Comparison of ENCODE assay signal across 16 cellular contexts in genomic region chr14:50816419-50817047, GRCh38. TPM values are rescaled to one million over a fixed set of nuclear protein-coding genes. Genes with fewer than 3 reads are reported as not detected.
A peak's percentile ranks its signal among the peaks of the same experiment; 100 is the strongest.
DNase-seq lines count a peak whose midpoint lies in the region; ATAC-seq and TF ChIP-seq lines count a peak whose summit lies in the region.
"Had no signal": no experiment of that assay in that cellular context is flagged by ENCODE, and none has a peak within 500 bp of the region (broad histone marks: within the 10 kb centered on the region; RNA-seq: fewer than 3 reads in every experiment).

No MANE protein-coding gene starts in this region.

- POLR2A ChIA-PET in A673 (lab: Charles Lee; ENCODE audit: low non-redundant PET) = interaction anchor here (0.6 kb wide), 1 partner anchor 406 kb away, joined by 3 read pairs; no protein-coding TSS in a partner anchor
- POLR2A ChIA-PET in activated B cell treated with CpG ODN at 0.5 μM for 24 hours (lab: Charles Lee) = interaction anchor here (0.6 to 4.7 kb wide), 3 partner anchors 10 to 25 kb away, joined by 3 to 30 read pairs (median 8); partner anchors contain the start of gene NIN

- 34% methylated on average over 6 of the region's 6 CpGs for WGBS in right cardiac atrium

- no peaks in the 10 kb centered on the region for H3K27me3 Mint-ChIP-seq in activated B cell treated with CpG ODN at 0.5 μM for 24 hours
- H3K27me3 Mint-ChIP-seq in activated T-helper 1 cell treated with anti-CD3 and anti-CD28 coated beads, Interleukin-12 subunit alpha, Interleukin-12 subunit beta, Interleukin-2, Interleukin-4 antibody, amounts not matched to agents 30 ng/mL and 10 ng/mL and 1 ng/mL, durations not matched to agents 14 hours and 24 hours and 36 hours (ENCODE audit: insufficient read depth) = no peaks in the 10 kb centered on the region
- H3K27me3 Mint-ChIP-seq: activated CD4-positive, alpha-beta T cell treated with anti-CD3 and anti-CD28 coated beads for 36 hours had no signal

- H3K4me1 ChIP-seq in A673 (ENCODE audit: insufficient read depth, low read length, poor library complexity, severe bottlenecking) (peaks cover 12% of the 10 kb centered on the region), right cardiac atrium (ENCODE audit: control insufficient read depth, insufficient read depth, low read length) (peaks cover 2% of the 10 kb centered on the region), Karpas-422 (ENCODE audit: low read length) (peaks cover 53% of the 10 kb centered on the region)

- H3K27me3 ChIP-seq in A673 (replicated peaks; ENCODE audit: insufficient read depth, low read depth, low read length, poor library complexity) (no peaks in the 10 kb centered on the region), right cardiac atrium (ENCODE audit: control insufficient read depth, insufficient read depth) (no peaks in the 10 kb centered on the region), Karpas-422 (ENCODE audit: low read length) (no peaks in the 10 kb centered on the region)
- H3K27me3 ChIP-seq: BLaER1 had no signal

- peaks cover 14% of the 10 kb centered on the region for H4K20me1 ChIP-seq in Karpas-422 (ENCODE audit: insufficient read depth, low read depth, low read length)

- H3K4me1 Mint-ChIP-seq in activated B cell treated with CpG ODN at 0.5 μM for 24 hours = peaks cover 86% of the 10 kb centered on the region
- peaks cover 56% of the 10 kb centered on the region for H3K4me1 Mint-ChIP-seq in activated T-helper 1 cell treated with anti-CD3 and anti-CD28 coated beads, Interleukin-12 subunit alpha, Interleukin-12 subunit beta, Interleukin-2, Interleukin-4 antibody, amounts not matched to agents 30 ng/mL and 10 ng/mL and 1 ng/mL, durations not matched to agents 14 hours and 24 hours and 36 hours (ENCODE audit: low read depth)

- H3K27ac ChIP-seq in A673 (ENCODE audit: low read depth, low read length, poor library complexity, severe bottlenecking) = peak overlapping the region; percentile 1
- no peak overlapping the region for H3K27ac ChIP-seq in right cardiac atrium (ENCODE audit: low read length)
- no peak overlapping the region for H3K27ac ChIP-seq in Karpas-422 (ENCODE audit: low read length)
- H3K27ac ChIP-seq: BLaER1 had no signal

- BruUV-seq in A673 (replicated peaks; lab: Mats Ljungman, UMichigan) = no TSS peak

- H3K9me2 ChIP-seq in Karpas-422 (replicated peaks; ENCODE audit: insufficient read depth, low read length) = no peaks in the 10 kb centered on the region

- peak; percentile 24 for DNase-seq in A673 (ENCODE audit: low spot score)
- peak; percentile 55 for DNase-seq in Daoy (ENCODE audit: low read depth)
- no peak for DNase-seq in activated B cell treated with CpG ODN at 0.5 μM for 24 hours
- no peak for DNase-seq in right cardiac atrium
- no peak for DNase-seq in NOMO-1 treated with dmso at 0.1 percent for 144 hours (lab: John Stamatoyannopoulos, UW; ENCODE audit: unreplicated experiment)
- DNase-seq in COR-L47 (lab: John Stamatoyannopoulos, UW) = no peak
- DNase-seq in activated T-helper 1 cell treated with anti-CD3 and anti-CD28 coated beads, Interleukin-12 subunit alpha, Interleukin-12 subunit beta, Interleukin-2, Interleukin-4 antibody, amounts not matched to agents 30 ng/mL and 10 ng/mL and 1 ng/mL, durations not matched to agents 14 hours and 24 hours and 36 hours (ENCODE audit: low spot score) = no peak
- DNase-seq in Karpas-422 = no peak
- DNase-seq: activated CD4-positive, alpha-beta T cell treated with anti-CD3 and anti-CD28 coated beads for 36 hours; NCI-H82; stimulated activated CD4-positive, alpha-beta T cell treated with anti-CD3 and anti-CD28 coated beads, Interleukin-2, amount 100 ng/mL, for 24 hours; stimulated activated naive CD4-positive, alpha-beta T cell had no signal

- H2AFZ ChIP-seq in Karpas-422 (ENCODE audit: low read length) = no peak overlapping the region

- no peak overlapping the region for H3K9ac ChIP-seq in Karpas-422 (ENCODE audit: low read length)
- H3K9ac ChIP-seq: BLaER1 had no signal

- H3K9me3 ChIP-seq in A673 (ENCODE audit: low read depth, low read length, poor library complexity, severe bottlenecking) (no peaks in the 10 kb centered on the region), right cardiac atrium (ENCODE audit: control insufficient read depth, low read length) (no peaks in the 10 kb centered on the region), Karpas-422 (ENCODE audit: low read length) (no peaks in the 10 kb centered on the region)

- intact Hi-C loops in A673 (cut with micrococcal nuclease; ENCODE audit: unreplicated experiment) = no loop called here
- intact Hi-C loops in activated B cell treated with CpG ODN at 0.5 μM for 24 hours (cut with micrococcal nuclease) = no loop called here
- intact Hi-C loops in right cardiac atrium (cut with DNase I) = no loop called here
- intact Hi-C loops in activated T-helper 1 cell treated with anti-CD3 and anti-CD28 coated beads, Interleukin-12 subunit alpha, Interleukin-12 subunit beta, Interleukin-2, Interleukin-4 antibody, amounts not matched to agents 30 ng/mL and 10 ng/mL and 1 ng/mL, durations not matched to agents 14 hours and 24 hours and 36 hours (cut with micrococcal nuclease) = no loop called here

- H3K27ac Mint-ChIP-seq in activated B cell treated with CpG ODN at 0.5 μM for 24 hours = peak overlapping the region; percentile 62
- H3K27ac Mint-ChIP-seq in activated T-helper 1 cell treated with anti-CD3 and anti-CD28 coated beads, Interleukin-12 subunit alpha, Interleukin-12 subunit beta, Interleukin-2, Interleukin-4 antibody, amounts not matched to agents 30 ng/mL and 10 ng/mL and 1 ng/mL, durations not matched to agents 14 hours and 24 hours and 36 hours = no peak overlapping the region
- H3K27ac Mint-ChIP-seq: activated T-helper 2 cell treated with anti-CD3 and anti-CD28 coated beads, Interferon-gamma antibody, Interleukin-2, Interleukin-4, amounts not matched to agents 10 μg/mL and 5 μg/mL and 100 μg/mL, durations not matched to agents 14 hours and 24 hours and 36 hours had no signal

- TF ChIP-seq CTCF in A673 (conservative IDR thresholded peaks at IDR 0.05; ENCODE audit: low read depth, low read length) = no peak
- no peak for TF ChIP-seq CTCF in activated B cell treated with CpG ODN at 0.5 μM for 24 hours (IDR thresholded peaks at IDR 0.05)

- ATAC-seq in activated B cell treated with CpG ODN at 0.5 μM for 24 hours (ENCODE audit: low read depth) (no peak), right cardiac atrium (peak; percentile 22 to 48)
- ATAC-seq: activated CD4-positive, alpha-beta T cell treated with anti-CD3 and anti-CD28 coated beads for 36 hours; left lobe of liver had no signal

- H3K9me3 Mint-ChIP-seq in activated B cell treated with CpG ODN at 0.5 μM for 24 hours = peaks cover 8% of the 10 kb centered on the region
- H3K9me3 Mint-ChIP-seq in activated T-helper 1 cell treated with anti-CD3 and anti-CD28 coated beads, Interleukin-12 subunit alpha, Interleukin-12 subunit beta, Interleukin-2, Interleukin-4 antibody, amounts not matched to agents 30 ng/mL and 10 ng/mL and 1 ng/mL, durations not matched to agents 14 hours and 24 hours and 36 hours = peaks cover 8% of the 10 kb centered on the region

- peaks cover 87% of the 10 kb centered on the region for H3K79me2 ChIP-seq in Karpas-422 (ENCODE audit: low read length)

- no peak overlapping the region for H3K4me3 ChIP-seq in A673 (ENCODE audit: low read depth, low read length, poor library complexity, severe bottlenecking)
- no peak overlapping the region for H3K4me3 ChIP-seq in right cardiac atrium (ENCODE audit: low read length)
- H3K4me3 ChIP-seq in Karpas-422 (ENCODE audit: low read length) = no peak overlapping the region
- H3K4me3 ChIP-seq: BLaER1 had no signal

- H3K36me3 ChIP-seq in A673 (ENCODE audit: insufficient read depth, low read length, poor library complexity, severe bottlenecking) (no peaks in the 10 kb centered on the region), Karpas-422 (ENCODE audit: insufficient read depth, low read length) (peaks cover 22% of the 10 kb centered on the region)

- peaks cover 60% of the 10 kb centered on the region for H3K36me3 Mint-ChIP-seq in activated B cell treated with CpG ODN at 0.5 μM for 24 hours (ENCODE audit: low read depth)
- H3K36me3 Mint-ChIP-seq in activated T-helper 1 cell treated with anti-CD3 and anti-CD28 coated beads, Interleukin-12 subunit alpha, Interleukin-12 subunit beta, Interleukin-2, Interleukin-4 antibody, amounts not matched to agents 30 ng/mL and 10 ng/mL and 1 ng/mL, durations not matched to agents 14 hours and 24 hours and 36 hours (ENCODE audit: low read depth) = peaks cover 25% of the 10 kb centered on the region

- CTCF ChIA-PET in A673 (lab: Charles Lee) (no interaction called here), activated B cell treated with CpG ODN at 0.5 μM for 24 hours (lab: Charles Lee) (interaction anchor here (0.6 kb wide), 1 partner anchor 77 kb away, joined by 3 read pairs; no protein-coding TSS in a partner anchor)

- no peak overlapping the region for H3K4me2 ChIP-seq in Karpas-422 (ENCODE audit: low read depth, low read length, poor library complexity, severe bottlenecking)
- H3K4me2 ChIP-seq: BLaER1 had no signal

- H3K4me3 Mint-ChIP-seq in activated B cell treated with CpG ODN at 0.5 μM for 24 hours = no peak overlapping the region
- no peak overlapping the region for H3K4me3 Mint-ChIP-seq in activated T-helper 1 cell treated with anti-CD3 and anti-CD28 coated beads, Interleukin-12 subunit alpha, Interleukin-12 subunit beta, Interleukin-2, Interleukin-4 antibody, amounts not matched to agents 30 ng/mL and 10 ng/mL and 1 ng/mL, durations not matched to agents 14 hours and 24 hours and 36 hours
- H3K4me3 Mint-ChIP-seq: activated CD4-positive, alpha-beta T cell treated with anti-CD3 and anti-CD28 coated beads for 36 hours had no signal

RNA-seq across cellular contexts. Expression of gene NIN, which starts 14.4 kb away (rescaled TPM):
- total RNA-seq in A673 (2021) = 61.0 and 63.5 TPM in 2 replicates
- 44.9 and 51.2 TPM in 2 replicates for total RNA-seq in Daoy (2014; rRNA removed; shearing (Covaris generic))
- total RNA-seq in activated B cell treated with CpG ODN at 0.5 μM for 24 hours = 145 and 156 TPM in 2 replicates
- 10 to 100 TPM; 44.3 to 53.2 (median 48.8) TPM for total RNA-seq in right cardiac atrium
- 24.4 TPM for polyA plus RNA-seq in right cardiac atrium
- 39.9 and 43.3 TPM in 2 replicates for total RNA-seq in activated T-helper 1 cell treated with anti-CD3 and anti-CD28 coated beads, Interleukin-12 subunit alpha, Interleukin-12 subunit beta, Interleukin-2, Interleukin-4 antibody, amounts not matched to agents 30 ng/mL and 10 ng/mL and 1 ng/mL, durations not matched to agents 14 hours and 24 hours and 36 hours
- total RNA-seq in Karpas-422 (2014; rRNA removed; shearing (Covaris generic); ENCODE audit: low replicate concordance) = 59.4 and 85.6 TPM in 2 replicates

RNA-seq across cellular contexts. Expression of gene ABHD12B, which starts 55.3 kb away (rescaled TPM):
- total RNA-seq in A673 (2021) (0.37 and 0.74 TPM in 2 replicates), activated B cell treated with CpG ODN at 0.5 μM for 24 hours (not detected in 2 replicates), right cardiac atrium (not detected)
- not detected in 2 replicates for total RNA-seq in Daoy (2014; rRNA removed; shearing (Covaris generic))
- polyA plus RNA-seq in right cardiac atrium = not detected
- not detected in 2 replicates for total RNA-seq in activated T-helper 1 cell treated with anti-CD3 and anti-CD28 coated beads, Interleukin-12 subunit alpha, Interleukin-12 subunit beta, Interleukin-2, Interleukin-4 antibody, amounts not matched to agents 30 ng/mL and 10 ng/mL and 1 ng/mL, durations not matched to agents 14 hours and 24 hours and 36 hours
- not detected in 2 replicates for total RNA-seq in Karpas-422 (2014; rRNA removed; shearing (Covaris generic); ENCODE audit: low replicate concordance)
- total RNA-seq: activated CD4-positive, alpha-beta T cell treated with anti-CD3 and anti-CD28 coated beads for 36 hours; activated T-helper 2 cell treated with anti-CD3 and anti-CD28 coated beads, Interferon-gamma antibody, Interleukin-2, Interleukin-4, amounts not matched to agents 10 μg/mL and 5 μg/mL and 100 μg/mL, durations not matched to agents 14 hours and 24 hours and 36 hours; left lobe of liver; SK-MEL-5 had no signal

Comparison
In these comparisons a context has a peak if more than half of its experiments do, and no peak if none do; other contexts are left out.
1. DNase-seq: peak in A673 (single experiment) and Daoy (single experiment); none in activated B cell treated with CpG ODN at 0.5 μM for 24 hours (single experiment), right cardiac atrium (0 of 3), NOMO-1 treated with dmso at 0.1 percent for 144 hours (single experiment), COR-L47 (single experiment), activated T-helper 1 cell treated with anti-CD3 and anti-CD28 coated beads, Interleukin-12 subunit alpha, Interleukin-12 subunit beta, Interleukin-2, Interleukin-4 antibody, amounts not matched to agents 30 ng/mL and 10 ng/mL and 1 ng/mL, durations not matched to agents 14 hours and 24 hours and 36 hours (single experiment) and Karpas-422 (single experiment).